Comparison of ENCODE assay signal across 8 cellular contexts in the genomic region with DNA sequence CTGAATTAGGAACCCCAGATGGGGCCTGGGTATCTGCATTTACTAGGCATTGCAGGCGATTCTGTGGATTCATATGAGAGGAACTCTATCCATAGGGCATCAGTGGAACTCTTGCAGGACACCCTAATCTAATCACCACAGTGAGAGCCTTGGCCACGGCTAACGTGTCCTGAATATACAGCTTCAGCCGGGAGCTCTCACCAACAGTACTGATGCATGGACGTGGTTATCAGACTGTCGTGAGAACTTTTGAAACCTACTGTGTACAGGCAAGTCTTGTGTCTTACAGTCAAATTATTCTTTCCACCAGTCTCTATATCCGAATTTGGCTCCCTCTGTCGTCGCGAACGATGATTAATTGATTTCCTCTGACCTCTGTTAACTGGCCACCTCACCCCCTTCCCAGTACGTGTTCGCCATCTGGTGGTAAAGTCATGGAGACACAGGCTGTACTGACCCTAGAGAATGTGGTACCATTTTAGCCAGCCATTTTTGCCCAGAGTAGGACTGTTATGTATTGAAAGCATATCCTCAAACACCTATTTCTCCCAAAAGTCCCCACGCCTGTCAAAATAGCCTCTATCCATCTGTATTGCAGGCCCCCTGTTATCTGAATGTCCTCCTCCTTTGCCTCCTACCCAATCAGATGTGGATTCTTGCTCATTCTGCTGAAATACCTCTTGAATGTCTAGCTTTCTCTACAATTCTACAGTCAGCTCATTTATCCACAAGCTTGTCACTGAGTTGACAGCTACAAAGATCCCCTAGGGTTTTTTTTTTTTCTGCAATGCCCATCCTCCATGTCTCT. TPM values are rescaled to one million over a fixed set of nuclear protein-coding genes. Genes with fewer than 3 reads are reported as not detected.
DNase-seq lines count a peak whose midpoint lies in the region; ATAC-seq and TF ChIP-seq lines count a peak whose summit lies in the region.

No MANE protein-coding gene starts in this region.

- H2AFZ ChIP-seq in PC-3 (ENCODE audit: low read length): 0 out of 2 replicates have a peak overlapping the region, but pooled peaks have one; percentile 25

- peak overlapping the region; percentile 50 for H3K4me2 ChIP-seq in PC-3 (ENCODE audit: low read length)

- BruUV-seq in PC-3 (replicated peaks; lab: Mats Ljungman, UMichigan): no TSS peak

- H3K27me3 ChIP-seq in PC-3 (ENCODE audit: low read length): no peaks in the 10 kb centered on the region

- no peaks in the 10 kb centered on the region for H3F3A ChIP-seq in PC-3 (ENCODE audit: low read length, unreplicated experiment)

- no peaks in the 10 kb centered on the region for H4K20me1 ChIP-seq in PC-3 (ENCODE audit: low read length)

- CTCF ChIA-PET in PC-3 (lab: Charles Lee): interaction anchor here (0.5 to 3.5 kb wide), 5 partner anchors 17 to 1321 kb away, joined by 3 to 25 read pairs (median 4); no protein-coding TSS in a partner anchor

- ATAC-seq in GM21423 (IDR thresholded peaks at IDR 0.05; ENCODE audit: unreplicated experiment) (peak; percentile 80), PC-3 (peak; percentile 87)
- ATAC-seq in stimulated activated naive B cell treated with anti-CD40 and anti-IgM and Interleukin-4, amounts not matched to agents 10 μg/mL and 1 μg/mL and 100 μg/mL, for 72 hours (replicated peaks): peak; percentile 95 to 96

- POLR2A ChIA-PET in PC-3 (lab: Charles Lee; ENCODE audit: unreplicated experiment): no interaction called here

- H3K27ac ChIP-seq in PC-3 (ENCODE audit: low read length): no peak overlapping the region

- H3K4me1 Mint-ChIP-seq in stimulated activated naive B cell treated with anti-CD40 and anti-IgM and Interleukin-4, amounts not matched to agents 10 μg/mL and 1 μg/mL and 100 μg/mL, for 72 hours: peaks cover 12 to 19% of the 10 kb centered on the region in 2 donors

- no peaks in the 10 kb centered on the region for H3K9me2 ChIP-seq in PC-3 (replicated peaks; ENCODE audit: low read length)

- H3K36me3 Mint-ChIP-seq in stimulated activated naive B cell treated with anti-CD40 and anti-IgM and Interleukin-4, amounts not matched to agents 10 μg/mL and 1 μg/mL and 100 μg/mL, for 72 hours: no peaks in the 10 kb centered on the region

- H3K9ac ChIP-seq in PC-3 (ENCODE audit: low read length): no peak overlapping the region

- H3K79me2 ChIP-seq in PC-3 (ENCODE audit: low read length): no peaks in the 10 kb centered on the region

- intact Hi-C loops in PC-3 (cut with micrococcal nuclease): loop anchor here (1.0 to 5.0 kb wide), 6 partner anchors 14 to 219 kb away; no protein-coding TSS in a partner anchor

- peaks cover 11% of the 10 kb centered on the region for H3K4me1 ChIP-seq in PC-3 (ENCODE audit: insufficient read depth, low read length)

- H3K36me3 ChIP-seq in PC-3 (ENCODE audit: low read depth, low read length): peaks cover 2% of the 10 kb centered on the region; the same call in 1 of the 2 replicates

- H3K4me3 ChIP-seq in PC-3 (ENCODE audit: low read length): no peak overlapping the region
- no peak overlapping the region for H3K4me3 ChIP-seq in cardiac fibroblast (replicated peaks in 1 of 2; ENCODE audit: low read depth in 2 of 2, low read length in 2 of 2)

- TF ChIP-seq CTCF in PC-3 (conservative IDR thresholded peaks at IDR 0.05; ENCODE audit: low read depth, low read length) (peak; percentile 96), cardiac fibroblast (IDR thresholded peaks at IDR 0.05; ENCODE audit: low read depth, low read length) (peak; percentile 94)

- no peak overlapping the region for H3K4me3 Mint-ChIP-seq in stimulated activated naive B cell treated with anti-CD40 and anti-IgM and Interleukin-4, amounts not matched to agents 10 μg/mL and 1 μg/mL and 100 μg/mL, for 72 hours

- no peaks in the 10 kb centered on the region for H3K9me3 ChIP-seq in PC-3 (ENCODE audit: low read length)

- peak; percentile 66 for DNase-seq in NK-92 treated with Interleukin-12 subunit alpha and Interleukin-12 subunit beta, amount 100 ng/mL, for 24 hours (lab: John Stamatoyannopoulos, UW)
- DNase-seq in NK-92 (lab: John Stamatoyannopoulos, UW; ENCODE audit: unreplicated experiment) (no peak), HuH-7 (ENCODE audit: low spot score) (peak; percentile 62), PC-3 (peak; percentile 77), cardiac fibroblast (ENCODE audit: low read depth in 2 of 2) (peak; percentile 88 to 90), kidney glomerular epithelial cell (lab: John Stamatoyannopoulos, UW) (peak; percentile 40)
- DNase-seq in stimulated activated naive B cell treated with anti-CD40 and anti-IgM and Interleukin-4, amounts not matched to agents 10 μg/mL and 1 μg/mL and 100 μg/mL, for 72 hours: peak; percentile 57

- no peak overlapping the region for H3K27ac Mint-ChIP-seq in stimulated activated naive B cell treated with anti-CD40 and anti-IgM and Interleukin-4, amounts not matched to agents 10 μg/mL and 1 μg/mL and 100 μg/mL, for 72 hours

- no peaks in the 10 kb centered on the region for H3K9me3 Mint-ChIP-seq in stimulated activated naive B cell treated with anti-CD40 and anti-IgM and Interleukin-4, amounts not matched to agents 10 μg/mL and 1 μg/mL and 100 μg/mL, for 72 hours

- peaks cover 19 to 22% of the 10 kb centered on the region in 2 donors for H3K27me3 Mint-ChIP-seq in stimulated activated naive B cell treated with anti-CD40 and anti-IgM and Interleukin-4, amounts not matched to agents 10 μg/mL and 1 μg/mL and 100 μg/mL, for 72 hours

RNA-seq across cellular contexts. Expression of a gene that starts 39.7 kb away (rescaled TPM):
- 0.15 TPM in 1 of 2 replicates, not detected in the other for total RNA-seq in PC-3 (2014; rRNA removed)

RNA-seq across cellular contexts. Expression of a gene that starts 42.8 kb away (rescaled TPM):
- total RNA-seq in PC-3 (2014; rRNA removed): not detected in 2 replicates
